Comparison of ENCODE assay signal across 27 cellular contexts in genomic region chr4:146647615-146648383, GRCh38. TPM values are rescaled to one million over a fixed set of nuclear protein-coding genes. Genes with fewer than 3 reads are reported as not detected.
DNase-seq lines count a peak whose midpoint lies in the region; ATAC-seq and TF ChIP-seq lines count a peak whose summit lies in the region.
"Had no signal": no experiment of that assay in that cellular context is flagged by ENCODE, and none has a peak within 500 bp of the region (broad histone marks: within the 10 kb centered on the region; RNA-seq: fewer than 3 reads in every experiment).

No MANE protein-coding gene starts in this region.

- peak overlapping the region; percentile 39 for H3K4me3 ChIP-seq in HUES64 (ENCODE audit: low read length)
- peak overlapping the region; percentile 72 for H3K4me3 ChIP-seq in endodermal cell (ENCODE audit: low read length)
- H3K4me3 ChIP-seq: body of pancreas, colonic mucosa, K562, lower lobe of right lung had no signal

- H3K9me3 Mint-ChIP-seq in endodermal cell, result no peaks in the 10 kb centered on the region
- H3K9me3 Mint-ChIP-seq: activated T-helper 1 cell treated with anti-CD3 and anti-CD28 coated beads, Interleukin-12 subunit alpha, Interleukin-12 subunit beta, Interleukin-2, Interleukin-4 antibody, amounts not matched to agents 30 ng/mL and 10 ng/mL and 1 ng/mL, durations not matched to agents 14 hours and 24 hours and 36 hours had no signal

- under 1% methylated on average over 41 of the region's 44 CpGs for WGBS in HUES64
- 0 to 1% methylated on average over 15 to 42 of the region's 44 CpGs for WGBS in endodermal cell (ENCODE audit: insufficient coverage in 1 of 2, insufficient read length in 1 of 2), 2 experiments

- H3K9ac ChIP-seq in HUES64 (ENCODE audit: low read depth, low read length) (no peak overlapping the region), endodermal cell (ENCODE audit: extremely low read depth, low read length, poor library complexity, severe bottlenecking) (no peak overlapping the region)

- H3K36me3 ChIP-seq in HUES64 (ENCODE audit: insufficient read depth, low read length) (no peaks in the 10 kb centered on the region), endodermal cell (ENCODE audit: control insufficient read depth, insufficient read depth, low read length) (no peaks in the 10 kb centered on the region)
- H3K36me3 ChIP-seq: colonic mucosa, lower lobe of right lung had no signal

- no peaks in the 10 kb centered on the region for H3K4me1 Mint-ChIP-seq in endodermal cell
- H3K4me1 Mint-ChIP-seq: immature natural killer cell had no signal

- H3K27me3 ChIP-seq in HUES64 (ENCODE audit: insufficient read depth, low read length) (peaks cover 100% of the 10 kb centered on the region), endodermal cell (ENCODE audit: control insufficient read depth, insufficient read depth, low read length, poor library complexity, severe bottlenecking) (peaks cover 100% of the 10 kb centered on the region)

- H3K27ac ChIP-seq in HUES64 (ENCODE audit: low read depth, low read length), result no peak overlapping the region
- no peak overlapping the region for H3K27ac ChIP-seq in endodermal cell (ENCODE audit: low read depth, low read length)
- H3K27ac ChIP-seq: body of pancreas, colonic mucosa, foreskin keratinocyte, lower lobe of right lung had no signal

- no peak overlapping the region for H3K27ac Mint-ChIP-seq in endodermal cell
- H3K27ac Mint-ChIP-seq: activated naive CD4-positive, alpha-beta T cell treated with anti-CD3 and anti-CD28 coated beads, Interleukin-2, amount 50 U/mL, for 72 hours; activated T-helper 1 cell treated with anti-CD3 and anti-CD28 coated beads, Interleukin-12 subunit alpha, Interleukin-12 subunit beta, Interleukin-2, Interleukin-4 antibody, amounts not matched to agents 30 ng/mL and 10 ng/mL and 1 ng/mL, durations not matched to agents 14 hours and 24 hours and 36 hours; immature natural killer cell had no signal

- H3K36me3 Mint-ChIP-seq in endodermal cell (ENCODE audit: low read depth), result no peaks in the 10 kb centered on the region

- no peaks in the 10 kb centered on the region for H3K9me3 ChIP-seq in HUES64 (ENCODE audit: insufficient read depth, low read depth, low read length)
- H3K9me3 ChIP-seq in endodermal cell (ENCODE audit: control insufficient read depth, low read length), result no peaks in the 10 kb centered on the region
- H3K9me3 ChIP-seq: body of pancreas, colonic mucosa, lower lobe of right lung had no signal

- H3K4me1 ChIP-seq in HUES64 (ENCODE audit: insufficient read depth, low read length), result peaks cover 13% of the 10 kb centered on the region; the same call in 1 of the 2 replicates
- H3K4me1 ChIP-seq in endodermal cell (ENCODE audit: control insufficient read depth, insufficient read depth, low read length), result peaks cover 5% of the 10 kb centered on the region
- H3K4me1 ChIP-seq: body of pancreas, colonic mucosa, foreskin keratinocyte, lower lobe of right lung had no signal

- DNase-seq in ELF-1 (ENCODE audit: low read depth, low spot score) (peak; percentile 71), endodermal cell (peak; percentile 79), left kidney (ENCODE audit: low read depth, low spot score) (peak; percentile 31), globus pallidus (ENCODE audit: low spot score) (no peak), Kasumi-1 (lab: John Stamatoyannopoulos, UW) (no peak), omental fat pad (ENCODE audit: low spot score) (no peak), NK-92 (lab: John Stamatoyannopoulos, UW; ENCODE audit: unreplicated experiment) (no peak)
- DNase-seq: activated CD4-positive, alpha-beta T cell treated with anti-CD3 and anti-CD28 coated beads for 1 hour; body of pancreas; colonic mucosa; DND-41; foreskin keratinocyte; immature natural killer cell; lower lobe of right lung; NCI-H2081 treated with DMSO at 0.1 percent for 48 hours; NCI-H526 treated with DMSO at 0.1 percent for 48 hours; right cardiac atrium; stimulated activated CD4-positive, alpha-beta T cell treated with anti-CD3 and anti-CD28 coated beads, Interleukin-15, amount 100 ng/mL, for 24 hours; T1000 had no signal

- peak overlapping the region; percentile 41 for H3K4me3 Mint-ChIP-seq in endodermal cell
- H3K4me3 Mint-ChIP-seq: activated T-helper 1 cell treated with anti-CD3 and anti-CD28 coated beads, Interleukin-12 subunit alpha, Interleukin-12 subunit beta, Interleukin-2, Interleukin-4 antibody, amounts not matched to agents 30 ng/mL and 10 ng/mL and 1 ng/mL, durations not matched to agents 14 hours and 24 hours and 36 hours; immature natural killer cell had no signal

- H3K27me3 Mint-ChIP-seq in endodermal cell (ENCODE audit: insufficient read depth), result peaks cover 100% of the 10 kb centered on the region

- ATAC-seq in omental fat pad (ENCODE audit: low FRiP score), result no peak
- ATAC-seq: activated naive CD4-positive, alpha-beta T cell treated with anti-CD3 and anti-CD28 coated beads, Interleukin-2, amount 50 U/mL, for 72 hours; body of pancreas; foreskin keratinocyte; K562 had no signal

- TF ChIP-seq CTCF in endodermal cell (conservative IDR thresholded peaks at IDR 0.05), result peak; percentile 49
- TF ChIP-seq CTCF in omental fat pad (IDR thresholded peaks at IDR 0.05), result no peak

RNA-seq across cellular contexts. Expression of gene POU4F2, which starts 9.1 kb away (rescaled TPM):
- 0.10 TPM for polyA plus RNA-seq in HUES64 (2013, experiment 1 of 2)
- polyA plus RNA-seq in HUES64 (2013, experiment 2 of 2), result 0.19 TPM
- total RNA-seq in endodermal cell, result not detected
- 4.3 TPM for polyA plus RNA-seq in endodermal cell (2013, experiment 1 of 2)
- polyA plus RNA-seq in endodermal cell (2013, experiment 2 of 2), result 3.6 TPM
- total RNA-seq in omental fat pad, result not detected
- total RNA-seq: activated CD8-positive, alpha-beta memory T cell treated with anti-CD3 and anti-CD28 coated beads for 36 hours; activated naive CD4-positive, alpha-beta T cell treated with anti-CD3 and anti-CD28 coated beads, Interleukin-2, amount 50 U/mL, for 72 hours; activated T-helper 1 cell treated with anti-CD3 and anti-CD28 coated beads, Interleukin-12 subunit alpha, Interleukin-12 subunit beta, Interleukin-2, Interleukin-4 antibody, amounts not matched to agents 30 ng/mL and 10 ng/mL and 1 ng/mL, durations not matched to agents 14 hours and 24 hours and 36 hours; body of pancreas; colonic mucosa; foreskin keratinocyte; K562; lower lobe of right lung; osteocyte; right cardiac atrium; SK-MEL-5; temporal lobe had no signal
- polyA plus RNA-seq: foreskin keratinocyte, immature natural killer cell, K562, right cardiac atrium had no signal

Comparison
In these comparisons a context has a peak if more than half of its experiments do, and no peak if none do; other contexts are left out.
1. DNase-seq: peak in ELF-1 (single experiment), endodermal cell (single experiment) and left kidney (single experiment); none in globus pallidus (single experiment), Kasumi-1 (0 of 2), omental fat pad (single experiment) and NK-92 (single experiment).